Comparison of ENCODE assay signal across 2 cellular contexts in the genomic region with DNA sequence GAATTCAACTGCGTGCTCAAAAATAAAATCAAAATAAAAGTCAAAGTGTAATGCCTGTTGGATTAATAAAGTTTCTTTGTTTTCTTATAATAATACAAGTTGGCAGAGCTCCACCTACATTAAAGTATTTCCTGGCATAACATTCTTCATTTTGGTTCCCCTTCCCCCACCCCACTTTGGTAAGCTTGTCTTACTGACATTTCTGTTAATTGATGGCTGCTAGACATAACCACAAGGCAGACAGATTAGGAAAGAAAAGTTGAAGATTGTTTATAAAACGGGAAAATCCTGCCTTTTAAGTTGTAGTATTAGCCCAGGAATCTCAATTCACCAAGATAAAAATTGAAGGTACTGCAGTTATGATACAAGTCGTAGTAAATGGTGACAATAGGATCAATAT.
TF ChIP-seq lines count a peak whose summit lies in the region.

No MANE protein-coding gene starts in this region.

TF ChIP-seq in SK-N-SH, 30 proteins besides CTCF, POLR2A, EP300 and RAD21 (continued from another document):
- TF ChIP-seq, protein P1, sequence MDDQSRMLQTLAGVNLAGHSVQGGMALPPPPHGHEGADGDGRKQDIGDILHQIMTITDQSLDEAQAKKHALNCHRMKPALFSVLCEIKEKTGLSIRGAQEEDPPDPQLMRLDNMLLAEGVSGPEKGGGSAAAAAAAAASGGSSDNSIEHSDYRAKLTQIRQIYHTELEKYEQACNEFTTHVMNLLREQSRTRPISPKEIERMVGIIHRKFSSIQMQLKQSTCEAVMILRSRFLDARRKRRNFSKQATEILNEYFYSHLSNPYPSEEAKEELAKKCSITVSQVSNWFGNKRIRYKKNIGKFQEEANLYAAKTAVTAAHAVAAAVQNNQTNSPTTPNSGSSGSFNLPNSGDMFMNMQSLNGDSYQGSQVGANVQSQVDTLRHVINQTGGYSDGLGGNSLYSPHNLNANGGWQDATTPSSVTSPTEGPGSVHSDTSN (IDR thresholded peaks at IDR 0.05) = 0 out of 2 replicates have a peak, but pooled peaks have one; percentile 19

TF ChIP-seq in SK-N-SH treated with all-trans-retinoic acid at 6 μM for 48 hours, 23 proteins besides CTCF, POLR2A, EP300 and RAD21 (continued from another document):
- TF ChIP-seq ARNTL (CRISPR knock-in tag; IDR thresholded peaks at IDR 0.05; ENCODE audit: borderline replicate concordance, low read depth) = no peak
- TF ChIP-seq, protein P2, sequence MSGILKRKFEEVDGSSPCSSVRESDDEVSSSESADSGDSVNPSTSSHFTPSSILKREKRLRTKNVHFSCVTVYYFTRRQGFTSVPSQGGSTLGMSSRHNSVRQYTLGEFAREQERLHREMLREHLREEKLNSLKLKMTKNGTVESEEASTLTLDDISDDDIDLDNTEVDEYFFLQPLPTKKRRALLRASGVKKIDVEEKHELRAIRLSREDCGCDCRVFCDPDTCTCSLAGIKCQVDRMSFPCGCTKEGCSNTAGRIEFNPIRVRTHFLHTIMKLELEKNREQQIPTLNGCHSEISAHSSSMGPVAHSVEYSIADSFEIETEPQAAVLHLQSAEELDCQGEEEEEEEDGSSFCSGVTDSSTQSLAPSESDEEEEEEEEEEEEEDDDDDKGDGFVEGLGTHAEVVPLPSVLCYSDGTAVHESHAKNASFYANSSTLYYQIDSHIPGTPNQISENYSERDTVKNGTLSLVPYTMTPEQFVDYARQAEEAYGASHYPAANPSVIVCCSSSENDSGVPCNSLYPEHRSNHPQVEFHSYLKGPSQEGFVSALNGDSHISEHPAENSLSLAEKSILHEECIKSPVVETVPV (CRISPR knock-in tag; IDR thresholded peaks at IDR 0.05) = no peak
- no peak for TF ChIP-seq OSR1 (CRISPR knock-in tag; IDR thresholded peaks at IDR 0.05)
- TF ChIP-seq ZNF8 (CRISPR knock-in tag; IDR thresholded peaks at IDR 0.05) = no peak
- no peak for TF ChIP-seq SNAI2 (CRISPR knock-in tag; IDR thresholded peaks at IDR 0.05)
- TF ChIP-seq ZNF565 (CRISPR knock-in tag; conservative IDR thresholded peaks at IDR 0.05; ENCODE audit: low read depth) = no peak
- TF ChIP-seq BACH2 (CRISPR knock-in tag; IDR thresholded peaks at IDR 0.05; ENCODE audit: borderline replicate concordance) = no peak
- TF ChIP-seq RARB (CRISPR knock-in tag; IDR thresholded peaks at IDR 0.05) = no peak
